ENCODE assay signal across 29 cellular contexts in the genomic region with DNA sequence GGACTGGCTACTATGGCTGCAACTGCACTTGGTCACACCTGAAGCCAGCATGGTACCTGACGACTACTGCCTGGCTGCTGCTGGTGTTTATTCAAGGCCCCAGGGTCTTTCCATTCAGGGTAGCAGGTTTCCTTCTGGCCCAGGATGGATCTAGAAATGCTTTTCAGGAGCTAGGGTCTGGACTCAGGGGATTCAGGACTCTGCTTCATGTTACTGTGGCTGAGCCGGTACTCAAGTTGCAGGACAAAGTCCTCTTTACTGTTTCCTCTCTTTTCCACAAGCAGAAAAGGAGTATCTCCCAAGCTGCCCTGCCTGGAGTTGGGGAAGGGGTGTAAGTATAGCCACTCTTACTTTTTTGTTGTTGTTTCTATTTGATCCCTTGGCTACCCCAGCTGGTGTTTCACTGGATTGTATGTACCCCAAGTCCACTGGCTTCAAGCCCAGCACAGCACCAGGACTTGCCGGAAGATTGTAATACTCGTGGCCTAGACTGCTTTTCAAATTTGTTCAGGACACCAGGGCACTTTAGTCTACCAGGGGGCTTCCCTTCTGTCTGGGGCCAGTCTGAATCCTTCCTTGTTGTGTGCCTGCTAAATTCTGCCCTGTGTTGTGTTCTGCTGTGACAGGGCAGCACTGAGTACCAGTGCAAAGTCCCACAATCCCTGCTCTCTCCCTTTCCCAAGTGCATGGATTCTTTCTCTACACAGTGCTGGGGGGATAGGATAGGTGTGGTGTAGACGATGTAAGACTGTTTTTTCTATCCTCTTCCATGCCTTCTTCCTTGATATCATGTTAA.
"Had no signal": no experiment of that assay in that cellular context is flagged by ENCODE, and none has a peak within 500 bp of the region (broad histone marks: within the 10 kb centered on the region; RNA-seq: fewer than 3 reads in every experiment).

No MANE protein-coding gene starts in this region.

- H3K36me3 ChIP-seq: ascending aorta, breast epithelium, esophagus muscularis mucosa, gastrocnemius medialis had no signal

- H3K9me3 ChIP-seq: ascending aorta, breast epithelium, esophagus muscularis mucosa, gastrocnemius medialis, heart left ventricle had no signal

- H3K4me1 ChIP-seq: ascending aorta, breast epithelium, esophagus muscularis mucosa, foreskin keratinocyte, gastrocnemius medialis had no signal

- H3K36me3 Mint-ChIP-seq: brain had no signal

- H3K4me3 Mint-ChIP-seq: activated CD8-positive, alpha-beta T cell treated with anti-CD3 and anti-CD28 coated beads for 36 hours; activated naive CD8-positive, alpha-beta T cell treated with anti-CD3 and anti-CD28 coated beads, Interleukin-2, amount 10 ng/mL, durations not matched to agents 7 days and 5 days; activated T-cell treated with anti-CD3 and anti-CD28 coated beads, Interleukin-2, amount 50 U/mL, for 4 hours; activated T-helper 17 cell treated with anti-CD3 and anti-CD28 coated beads, Interleukin-2, amount 50 U/mL, for 72 hours; brain; central memory CD8-positive, alpha-beta T cell; effector memory CD8-positive, alpha-beta T cell had no signal

- ATAC-seq: activated CD8-positive, alpha-beta T cell treated with anti-CD3 and anti-CD28 coated beads for 36 hours; activated T-cell treated with anti-CD3 and anti-CD28 coated beads, Interleukin-2, amount 50 U/mL, for 4 hours; activated T-helper 17 cell treated with anti-CD3 and anti-CD28 coated beads, Interleukin-2, amount 50 U/mL, for 72 hours; effector memory CD8-positive, alpha-beta T cell; foreskin keratinocyte; gastrocnemius medialis had no signal

- H3K4me3 ChIP-seq: ascending aorta, breast epithelium, coronary artery, esophagus muscularis mucosa, gastrocnemius medialis, heart left ventricle had no signal

- H3K27me3 ChIP-seq: ascending aorta, breast epithelium, esophagus muscularis mucosa, foreskin keratinocyte, gastrocnemius medialis, heart left ventricle had no signal

- H3K27ac ChIP-seq: ascending aorta, breast epithelium, coronary artery, esophagus muscularis mucosa, foreskin keratinocyte, gastrocnemius medialis, heart left ventricle had no signal

- H3K27ac Mint-ChIP-seq: activated CD8-positive, alpha-beta T cell treated with anti-CD3 and anti-CD28 coated beads for 36 hours; activated naive CD8-positive, alpha-beta T cell treated with anti-CD3 and anti-CD28 coated beads, Interleukin-2, amount 10 ng/mL, durations not matched to agents 7 days and 5 days; activated T-helper 17 cell treated with anti-CD3 and anti-CD28 coated beads, Interleukin-2, amount 50 U/mL, for 72 hours; brain had no signal

- DNase-seq: activated CD4-positive, alpha-beta T cell treated with anti-CD3 and anti-CD28 coated beads for 1 hour; activated CD4-positive, alpha-beta T cell treated with anti-CD3 and anti-CD28 coated beads for 4 hours; activated CD4-positive, alpha-beta T cell treated with anti-CD3 and anti-CD28 coated beads, Interleukin-2, amount 50 U/mL, for 1 hour; activated CD4-positive, alpha-beta T cell treated with anti-CD3 and anti-CD28 coated beads, Interleukin-2, amount 50 U/mL, for 48 hours; activated CD8-positive, alpha-beta memory T cell treated with anti-CD3 and anti-CD28 coated beads for 24 hours; activated CD8-positive, alpha-beta T cell treated with anti-CD3 and anti-CD28 coated beads for 36 hours; activated effector memory CD4-positive, alpha-beta T cell treated with Interleukin-2 at 50 U/mL for 16 hours; activated gamma-delta T cell treated with Interleukin-2 at 50 U/mL for 16 hours; activated naive CD4-positive, alpha-beta T cell treated with anti-CD3 and anti-CD28 coated beads, Interleukin-2, amount 50 U/mL, for 16 hours; activated naive CD4-positive, alpha-beta T cell treated with Interleukin-2 at 50 U/mL for 16 hours; activated naive CD8-positive, alpha-beta T cell treated with anti-CD3 and anti-CD28 coated beads, Interleukin-2, amount 10 ng/mL, durations not matched to agents 7 days and 5 days; activated T-cell treated with anti-CD3 and anti-CD28 coated beads, Interleukin-2, amount 50 U/mL, for 4 hours; dermis blood vessel endothelial cell; effector CD4-positive, alpha-beta T cell; effector memory CD8-positive, alpha-beta T cell; erythroblast; foreskin keratinocyte; gastrocnemius medialis; glutamatergic neuron; heart left ventricle; T-helper 1 cell; T-helper 2 cell had no signal

- H3K9me3 Mint-ChIP-seq: activated CD8-positive, alpha-beta T cell treated with anti-CD3 and anti-CD28 coated beads for 36 hours; activated T-cell treated with anti-CD3 and anti-CD28 coated beads, Interleukin-2, amount 50 U/mL, for 4 hours; activated T-helper 17 cell treated with anti-CD3 and anti-CD28 coated beads, Interleukin-2, amount 50 U/mL, for 72 hours; central memory CD8-positive, alpha-beta T cell; effector memory CD8-positive, alpha-beta T cell had no signal

- H3K27me3 Mint-ChIP-seq: activated CD8-positive, alpha-beta T cell treated with anti-CD3 and anti-CD28 coated beads for 36 hours; activated naive CD8-positive, alpha-beta T cell treated with anti-CD3 and anti-CD28 coated beads, Interleukin-2, amount 10 ng/mL, durations not matched to agents 7 days and 5 days; activated T-helper 17 cell treated with anti-CD3 and anti-CD28 coated beads, Interleukin-2, amount 50 U/mL, for 72 hours; brain; central memory CD8-positive, alpha-beta T cell; effector memory CD8-positive, alpha-beta T cell had no signal

- H3K4me1 Mint-ChIP-seq: activated naive CD8-positive, alpha-beta T cell treated with anti-CD3 and anti-CD28 coated beads, Interleukin-2, amount 10 ng/mL, durations not matched to agents 7 days and 5 days; brain had no signal
